Comparison of ENCODE assay signal across 1 cellular context in genomic region chr11:119305556-119306372, GRCh38.
TF ChIP-seq lines count a peak whose summit lies in the region.

No MANE protein-coding gene starts in this region.

TF ChIP-seq in H1, 55 proteins besides CTCF, POLR2A, EP300 and RAD21:
- no peak for TF ChIP-seq BACH1 (IDR thresholded peaks at IDR 0.05; ENCODE audit: low read length)
- TF ChIP-seq, protein P1, sequence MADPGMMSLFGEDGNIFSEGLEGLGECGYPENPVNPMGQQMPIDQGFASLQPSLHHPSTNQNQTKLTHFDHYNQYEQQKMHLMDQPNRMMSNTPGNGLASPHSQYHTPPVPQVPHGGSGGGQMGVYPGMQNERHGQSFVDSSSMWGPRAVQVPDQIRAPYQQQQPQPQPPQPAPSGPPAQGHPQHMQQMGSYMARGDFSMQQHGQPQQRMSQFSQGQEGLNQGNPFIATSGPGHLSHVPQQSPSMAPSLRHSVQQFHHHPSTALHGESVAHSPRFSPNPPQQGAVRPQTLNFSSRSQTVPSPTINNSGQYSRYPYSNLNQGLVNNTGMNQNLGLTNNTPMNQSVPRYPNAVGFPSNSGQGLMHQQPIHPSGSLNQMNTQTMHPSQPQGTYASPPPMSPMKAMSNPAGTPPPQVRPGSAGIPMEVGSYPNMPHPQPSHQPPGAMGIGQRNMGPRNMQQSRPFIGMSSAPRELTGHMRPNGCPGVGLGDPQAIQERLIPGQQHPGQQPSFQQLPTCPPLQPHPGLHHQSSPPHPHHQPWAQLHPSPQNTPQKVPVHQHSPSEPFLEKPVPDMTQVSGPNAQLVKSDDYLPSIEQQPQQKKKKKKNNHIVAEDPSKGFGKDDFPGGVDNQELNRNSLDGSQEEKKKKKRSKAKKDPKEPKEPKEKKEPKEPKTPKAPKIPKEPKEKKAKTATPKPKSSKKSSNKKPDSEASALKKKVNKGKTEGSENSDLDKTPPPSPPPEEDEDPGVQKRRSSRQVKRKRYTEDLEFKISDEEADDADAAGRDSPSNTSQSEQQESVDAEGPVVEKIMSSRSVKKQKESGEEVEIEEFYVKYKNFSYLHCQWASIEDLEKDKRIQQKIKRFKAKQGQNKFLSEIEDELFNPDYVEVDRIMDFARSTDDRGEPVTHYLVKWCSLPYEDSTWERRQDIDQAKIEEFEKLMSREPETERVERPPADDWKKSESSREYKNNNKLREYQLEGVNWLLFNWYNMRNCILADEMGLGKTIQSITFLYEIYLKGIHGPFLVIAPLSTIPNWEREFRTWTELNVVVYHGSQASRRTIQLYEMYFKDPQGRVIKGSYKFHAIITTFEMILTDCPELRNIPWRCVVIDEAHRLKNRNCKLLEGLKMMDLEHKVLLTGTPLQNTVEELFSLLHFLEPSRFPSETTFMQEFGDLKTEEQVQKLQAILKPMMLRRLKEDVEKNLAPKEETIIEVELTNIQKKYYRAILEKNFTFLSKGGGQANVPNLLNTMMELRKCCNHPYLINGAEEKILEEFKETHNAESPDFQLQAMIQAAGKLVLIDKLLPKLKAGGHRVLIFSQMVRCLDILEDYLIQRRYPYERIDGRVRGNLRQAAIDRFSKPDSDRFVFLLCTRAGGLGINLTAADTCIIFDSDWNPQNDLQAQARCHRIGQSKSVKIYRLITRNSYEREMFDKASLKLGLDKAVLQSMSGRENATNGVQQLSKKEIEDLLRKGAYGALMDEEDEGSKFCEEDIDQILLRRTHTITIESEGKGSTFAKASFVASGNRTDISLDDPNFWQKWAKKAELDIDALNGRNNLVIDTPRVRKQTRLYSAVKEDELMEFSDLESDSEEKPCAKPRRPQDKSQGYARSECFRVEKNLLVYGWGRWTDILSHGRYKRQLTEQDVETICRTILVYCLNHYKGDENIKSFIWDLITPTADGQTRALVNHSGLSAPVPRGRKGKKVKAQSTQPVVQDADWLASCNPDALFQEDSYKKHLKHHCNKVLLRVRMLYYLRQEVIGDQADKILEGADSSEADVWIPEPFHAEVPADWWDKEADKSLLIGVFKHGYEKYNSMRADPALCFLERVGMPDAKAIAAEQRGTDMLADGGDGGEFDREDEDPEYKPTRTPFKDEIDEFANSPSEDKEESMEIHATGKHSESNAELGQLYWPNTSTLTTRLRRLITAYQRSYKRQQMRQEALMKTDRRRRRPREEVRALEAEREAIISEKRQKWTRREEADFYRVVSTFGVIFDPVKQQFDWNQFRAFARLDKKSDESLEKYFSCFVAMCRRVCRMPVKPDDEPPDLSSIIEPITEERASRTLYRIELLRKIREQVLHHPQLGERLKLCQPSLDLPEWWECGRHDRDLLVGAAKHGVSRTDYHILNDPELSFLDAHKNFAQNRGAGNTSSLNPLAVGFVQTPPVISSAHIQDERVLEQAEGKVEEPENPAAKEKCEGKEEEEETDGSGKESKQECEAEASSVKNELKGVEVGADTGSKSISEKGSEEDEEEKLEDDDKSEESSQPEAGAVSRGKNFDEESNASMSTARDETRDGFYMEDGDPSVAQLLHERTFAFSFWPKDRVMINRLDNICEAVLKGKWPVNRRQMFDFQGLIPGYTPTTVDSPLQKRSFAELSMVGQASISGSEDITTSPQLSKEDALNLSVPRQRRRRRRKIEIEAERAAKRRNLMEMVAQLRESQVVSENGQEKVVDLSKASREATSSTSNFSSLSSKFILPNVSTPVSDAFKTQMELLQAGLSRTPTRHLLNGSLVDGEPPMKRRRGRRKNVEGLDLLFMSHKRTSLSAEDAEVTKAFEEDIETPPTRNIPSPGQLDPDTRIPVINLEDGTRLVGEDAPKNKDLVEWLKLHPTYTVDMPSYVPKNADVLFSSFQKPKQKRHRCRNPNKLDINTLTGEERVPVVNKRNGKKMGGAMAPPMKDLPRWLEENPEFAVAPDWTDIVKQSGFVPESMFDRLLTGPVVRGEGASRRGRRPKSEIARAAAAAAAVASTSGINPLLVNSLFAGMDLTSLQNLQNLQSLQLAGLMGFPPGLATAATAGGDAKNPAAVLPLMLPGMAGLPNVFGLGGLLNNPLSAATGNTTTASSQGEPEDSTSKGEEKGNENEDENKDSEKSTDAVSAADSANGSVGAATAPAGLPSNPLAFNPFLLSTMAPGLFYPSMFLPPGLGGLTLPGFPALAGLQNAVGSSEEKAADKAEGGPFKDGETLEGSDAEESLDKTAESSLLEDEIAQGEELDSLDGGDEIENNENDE (IDR thresholded peaks at IDR 0.05; ENCODE audit: insufficient replicate concordance, low read length), result no peak
- TF ChIP-seq, protein P2, sequence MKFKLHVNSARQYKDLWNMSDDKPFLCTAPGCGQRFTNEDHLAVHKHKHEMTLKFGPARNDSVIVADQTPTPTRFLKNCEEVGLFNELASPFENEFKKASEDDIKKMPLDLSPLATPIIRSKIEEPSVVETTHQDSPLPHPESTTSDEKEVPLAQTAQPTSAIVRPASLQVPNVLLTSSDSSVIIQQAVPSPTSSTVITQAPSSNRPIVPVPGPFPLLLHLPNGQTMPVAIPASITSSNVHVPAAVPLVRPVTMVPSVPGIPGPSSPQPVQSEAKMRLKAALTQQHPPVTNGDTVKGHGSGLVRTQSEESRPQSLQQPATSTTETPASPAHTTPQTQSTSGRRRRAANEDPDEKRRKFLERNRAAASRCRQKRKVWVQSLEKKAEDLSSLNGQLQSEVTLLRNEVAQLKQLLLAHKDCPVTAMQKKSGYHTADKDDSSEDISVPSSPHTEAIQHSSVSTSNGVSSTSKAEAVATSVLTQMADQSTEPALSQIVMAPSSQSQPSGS (IDR thresholded peaks at IDR 0.05; ENCODE audit: low read length), result no peak
- TF ChIP-seq ASH2L (IDR thresholded peaks at IDR 0.05; ENCODE audit: low read length), result no peak
- TF ChIP-seq CBX5 (IDR thresholded peaks at IDR 0.05; ENCODE audit: low read depth, low read length), result no peak
- no peak for TF ChIP-seq SRF (IDR thresholded peaks at IDR 0.05; ENCODE audit: low read depth, low read length)
- TF ChIP-seq TBP (IDR thresholded peaks at IDR 0.05; ENCODE audit: low read depth, low read length), result no peak
- no peak for TF ChIP-seq POU5F1 (IDR thresholded peaks at IDR 0.05; ENCODE audit: low read depth, low read length)
- TF ChIP-seq KDM4A (IDR thresholded peaks at IDR 0.05; ENCODE audit: low read depth, low read length, severe bottlenecking), result no peak
- TF ChIP-seq GABPA (IDR thresholded peaks at IDR 0.05; ENCODE audit: borderline replicate concordance, insufficient read depth, low read length), result no peak
- no peak for TF ChIP-seq SAP30 (IDR thresholded peaks at IDR 0.05; ENCODE audit: insufficient read depth, insufficient replicate concordance, low read length)
- no peak for TF ChIP-seq POLR2AphosphoS5 (IDR thresholded peaks at IDR 0.05; ENCODE audit: low read depth, low read length)
